ENCODE assay signal across 1 cellular context in the genomic region with DNA sequence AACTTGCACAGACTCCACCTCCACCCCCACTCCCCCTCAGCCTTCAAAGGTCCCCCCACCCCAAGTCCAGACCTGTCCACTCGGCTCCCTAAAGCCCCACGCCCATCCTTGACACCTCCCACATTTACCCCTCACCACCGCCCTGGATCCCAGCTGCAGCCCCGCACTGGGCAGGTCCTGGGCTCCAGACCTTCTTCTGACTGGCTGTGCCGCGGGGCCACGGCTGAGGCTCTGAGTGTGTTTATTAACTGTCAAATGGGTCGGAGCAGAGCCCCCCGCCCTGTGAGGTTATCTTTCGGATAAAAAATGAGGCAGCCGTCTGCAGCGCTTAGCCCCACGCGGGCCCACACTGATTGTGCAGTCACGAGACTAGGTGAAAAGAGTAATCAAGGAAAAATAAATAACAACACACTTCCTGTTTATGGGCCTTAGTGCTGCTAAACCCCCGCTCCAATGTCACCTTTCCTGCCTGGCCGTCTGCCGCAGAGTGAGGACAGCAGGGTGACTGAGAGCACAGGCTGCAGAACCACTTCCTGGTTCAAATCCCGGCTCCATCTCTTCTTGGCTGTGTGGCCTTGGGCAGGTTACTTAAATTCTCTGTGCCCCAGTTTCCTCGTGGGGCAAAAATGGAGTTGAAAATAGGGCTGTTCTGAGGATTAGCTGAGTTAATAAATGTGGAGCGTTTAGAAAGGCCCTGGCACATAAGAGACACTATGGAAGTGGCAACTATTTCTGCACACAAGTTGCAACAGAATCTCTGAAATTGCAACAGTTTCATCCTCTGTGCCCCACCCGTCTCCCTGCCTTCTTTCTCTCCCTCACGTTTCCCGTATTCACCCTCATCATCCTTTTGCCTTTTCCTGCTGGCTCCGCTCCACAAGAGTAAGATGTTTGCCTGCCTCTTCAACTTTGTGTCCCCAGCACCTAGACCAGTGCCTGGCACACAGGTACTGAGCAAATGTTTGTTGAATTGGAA.
TF ChIP-seq lines count a peak whose summit lies in the region.

No MANE protein-coding gene starts in this region.

TF ChIP-seq in GM12878, 131 proteins besides CTCF, POLR2A, EP300 and RAD21:
- TF ChIP-seq CREM (IDR thresholded peaks at IDR 0.05; ENCODE audit: low read depth) (no peak), ZBTB40 (IDR thresholded peaks at IDR 0.05; ENCODE audit: borderline replicate concordance) (no peak), RAD51 (IDR thresholded peaks at IDR 0.05) (no peak), HDAC2 (IDR thresholded peaks at IDR 0.05) (no peak), ZSCAN29 (IDR thresholded peaks at IDR 0.05) (no peak), ASH2L (IDR thresholded peaks at IDR 0.05; ENCODE audit: borderline replicate concordance, low read depth) (no peak), KLF5 (IDR thresholded peaks at IDR 0.05; ENCODE audit: partially characterized antibody) (no peak), KAT2A (conservative IDR thresholded peaks at IDR 0.05; ENCODE audit: control insufficient read depth, low read depth, low read length) (no peak), SUZ12 (IDR thresholded peaks at IDR 0.05; ENCODE audit: unreplicated experiment) (no peak), ZNF207 (IDR thresholded peaks at IDR 0.05; ENCODE audit: borderline replicate concordance) (no peak), NBN (IDR thresholded peaks at IDR 0.05) (no peak), FOS (IDR thresholded peaks at IDR 0.05; ENCODE audit: borderline replicate concordance, extremely low read depth, insufficient read length) (no peak), RELB (IDR thresholded peaks at IDR 0.05; ENCODE audit: low read depth) (no peak), NR2F1 (conservative IDR thresholded peaks at IDR 0.05) (no peak), NFYA (IDR thresholded peaks at IDR 0.05; ENCODE audit: borderline replicate concordance, low read depth, low read length) (no peak), NFXL1 (IDR thresholded peaks at IDR 0.05; ENCODE audit: borderline replicate concordance) (no peak)
- TF ChIP-seq, protein P1, sequence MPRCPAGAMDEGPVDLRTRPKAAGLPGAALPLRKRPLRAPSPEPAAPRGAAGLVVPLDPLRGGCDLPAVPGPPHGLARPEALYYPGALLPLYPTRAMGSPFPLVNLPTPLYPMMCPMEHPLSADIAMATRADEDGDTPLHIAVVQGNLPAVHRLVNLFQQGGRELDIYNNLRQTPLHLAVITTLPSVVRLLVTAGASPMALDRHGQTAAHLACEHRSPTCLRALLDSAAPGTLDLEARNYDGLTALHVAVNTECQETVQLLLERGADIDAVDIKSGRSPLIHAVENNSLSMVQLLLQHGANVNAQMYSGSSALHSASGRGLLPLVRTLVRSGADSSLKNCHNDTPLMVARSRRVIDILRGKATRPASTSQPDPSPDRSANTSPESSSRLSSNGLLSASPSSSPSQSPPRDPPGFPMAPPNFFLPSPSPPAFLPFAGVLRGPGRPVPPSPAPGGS (IDR thresholded peaks at IDR 0.05; ENCODE audit: borderline replicate concordance, insufficient read depth, low read depth, low read length, poor library complexity, severe bottlenecking), result no peak
- TF ChIP-seq, protein P2, sequence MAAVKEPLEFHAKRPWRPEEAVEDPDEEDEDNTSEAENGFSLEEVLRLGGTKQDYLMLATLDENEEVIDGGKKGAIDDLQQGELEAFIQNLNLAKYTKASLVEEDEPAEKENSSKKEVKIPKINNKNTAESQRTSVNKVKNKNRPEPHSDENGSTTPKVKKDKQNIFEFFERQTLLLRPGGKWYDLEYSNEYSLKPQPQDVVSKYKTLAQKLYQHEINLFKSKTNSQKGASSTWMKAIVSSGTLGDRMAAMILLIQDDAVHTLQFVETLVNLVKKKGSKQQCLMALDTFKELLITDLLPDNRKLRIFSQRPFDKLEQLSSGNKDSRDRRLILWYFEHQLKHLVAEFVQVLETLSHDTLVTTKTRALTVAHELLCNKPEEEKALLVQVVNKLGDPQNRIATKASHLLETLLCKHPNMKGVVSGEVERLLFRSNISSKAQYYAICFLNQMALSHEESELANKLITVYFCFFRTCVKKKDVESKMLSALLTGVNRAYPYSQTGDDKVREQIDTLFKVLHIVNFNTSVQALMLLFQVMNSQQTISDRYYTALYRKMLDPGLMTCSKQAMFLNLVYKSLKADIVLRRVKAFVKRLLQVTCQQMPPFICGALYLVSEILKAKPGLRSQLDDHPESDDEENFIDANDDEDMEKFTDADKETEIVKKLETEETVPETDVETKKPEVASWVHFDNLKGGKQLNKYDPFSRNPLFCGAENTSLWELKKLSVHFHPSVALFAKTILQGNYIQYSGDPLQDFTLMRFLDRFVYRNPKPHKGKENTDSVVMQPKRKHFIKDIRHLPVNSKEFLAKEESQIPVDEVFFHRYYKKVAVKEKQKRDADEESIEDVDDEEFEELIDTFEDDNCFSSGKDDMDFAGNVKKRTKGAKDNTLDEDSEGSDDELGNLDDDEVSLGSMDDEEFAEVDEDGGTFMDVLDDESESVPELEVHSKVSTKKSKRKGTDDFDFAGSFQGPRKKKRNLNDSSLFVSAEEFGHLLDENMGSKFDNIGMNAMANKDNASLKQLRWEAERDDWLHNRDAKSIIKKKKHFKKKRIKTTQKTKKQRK (IDR thresholded peaks at IDR 0.05; ENCODE audit: low read depth, low read length), result no peak
